1 cellular context compared by ENCODE assay signal in the genomic region with DNA sequence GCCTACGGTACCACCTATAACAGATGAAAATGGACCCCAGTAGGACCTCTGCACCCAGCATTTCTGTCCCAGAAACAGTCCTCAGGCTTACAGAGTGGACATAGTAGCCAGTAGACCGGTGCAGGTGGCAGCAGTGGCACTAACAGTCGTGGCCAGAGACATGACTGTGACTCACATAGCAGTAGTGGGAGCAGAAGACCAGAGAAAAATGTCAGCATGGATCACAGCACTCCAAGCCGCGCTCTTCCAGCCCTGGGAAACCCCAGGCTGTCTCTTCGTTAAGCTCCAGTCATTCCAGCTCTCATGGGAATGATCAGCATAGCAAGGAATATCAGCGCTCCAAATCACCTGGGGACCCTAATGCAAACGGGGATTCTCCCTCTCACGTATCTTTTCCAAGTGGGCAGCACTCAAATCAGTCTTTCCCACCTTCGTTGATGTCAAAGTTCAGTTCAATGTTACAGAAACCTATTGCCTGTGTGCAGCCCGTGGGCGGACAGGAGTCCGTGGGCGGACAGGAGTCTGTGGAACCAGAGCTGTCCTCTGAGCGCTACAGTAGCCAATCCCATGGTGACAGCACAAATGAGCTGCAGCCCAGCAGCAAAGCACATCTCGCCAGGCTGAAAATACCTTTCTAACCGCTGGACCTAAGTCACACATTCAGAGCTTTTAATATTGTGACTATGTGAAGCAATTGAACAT.
TF ChIP-seq lines count a peak whose summit lies in the region.

No MANE protein-coding gene starts in this region.

TF ChIP-seq in GM23338, 12 proteins besides CTCF, POLR2A, EP300 and RAD21 (continued from another document):
- TF ChIP-seq, protein P1, sequence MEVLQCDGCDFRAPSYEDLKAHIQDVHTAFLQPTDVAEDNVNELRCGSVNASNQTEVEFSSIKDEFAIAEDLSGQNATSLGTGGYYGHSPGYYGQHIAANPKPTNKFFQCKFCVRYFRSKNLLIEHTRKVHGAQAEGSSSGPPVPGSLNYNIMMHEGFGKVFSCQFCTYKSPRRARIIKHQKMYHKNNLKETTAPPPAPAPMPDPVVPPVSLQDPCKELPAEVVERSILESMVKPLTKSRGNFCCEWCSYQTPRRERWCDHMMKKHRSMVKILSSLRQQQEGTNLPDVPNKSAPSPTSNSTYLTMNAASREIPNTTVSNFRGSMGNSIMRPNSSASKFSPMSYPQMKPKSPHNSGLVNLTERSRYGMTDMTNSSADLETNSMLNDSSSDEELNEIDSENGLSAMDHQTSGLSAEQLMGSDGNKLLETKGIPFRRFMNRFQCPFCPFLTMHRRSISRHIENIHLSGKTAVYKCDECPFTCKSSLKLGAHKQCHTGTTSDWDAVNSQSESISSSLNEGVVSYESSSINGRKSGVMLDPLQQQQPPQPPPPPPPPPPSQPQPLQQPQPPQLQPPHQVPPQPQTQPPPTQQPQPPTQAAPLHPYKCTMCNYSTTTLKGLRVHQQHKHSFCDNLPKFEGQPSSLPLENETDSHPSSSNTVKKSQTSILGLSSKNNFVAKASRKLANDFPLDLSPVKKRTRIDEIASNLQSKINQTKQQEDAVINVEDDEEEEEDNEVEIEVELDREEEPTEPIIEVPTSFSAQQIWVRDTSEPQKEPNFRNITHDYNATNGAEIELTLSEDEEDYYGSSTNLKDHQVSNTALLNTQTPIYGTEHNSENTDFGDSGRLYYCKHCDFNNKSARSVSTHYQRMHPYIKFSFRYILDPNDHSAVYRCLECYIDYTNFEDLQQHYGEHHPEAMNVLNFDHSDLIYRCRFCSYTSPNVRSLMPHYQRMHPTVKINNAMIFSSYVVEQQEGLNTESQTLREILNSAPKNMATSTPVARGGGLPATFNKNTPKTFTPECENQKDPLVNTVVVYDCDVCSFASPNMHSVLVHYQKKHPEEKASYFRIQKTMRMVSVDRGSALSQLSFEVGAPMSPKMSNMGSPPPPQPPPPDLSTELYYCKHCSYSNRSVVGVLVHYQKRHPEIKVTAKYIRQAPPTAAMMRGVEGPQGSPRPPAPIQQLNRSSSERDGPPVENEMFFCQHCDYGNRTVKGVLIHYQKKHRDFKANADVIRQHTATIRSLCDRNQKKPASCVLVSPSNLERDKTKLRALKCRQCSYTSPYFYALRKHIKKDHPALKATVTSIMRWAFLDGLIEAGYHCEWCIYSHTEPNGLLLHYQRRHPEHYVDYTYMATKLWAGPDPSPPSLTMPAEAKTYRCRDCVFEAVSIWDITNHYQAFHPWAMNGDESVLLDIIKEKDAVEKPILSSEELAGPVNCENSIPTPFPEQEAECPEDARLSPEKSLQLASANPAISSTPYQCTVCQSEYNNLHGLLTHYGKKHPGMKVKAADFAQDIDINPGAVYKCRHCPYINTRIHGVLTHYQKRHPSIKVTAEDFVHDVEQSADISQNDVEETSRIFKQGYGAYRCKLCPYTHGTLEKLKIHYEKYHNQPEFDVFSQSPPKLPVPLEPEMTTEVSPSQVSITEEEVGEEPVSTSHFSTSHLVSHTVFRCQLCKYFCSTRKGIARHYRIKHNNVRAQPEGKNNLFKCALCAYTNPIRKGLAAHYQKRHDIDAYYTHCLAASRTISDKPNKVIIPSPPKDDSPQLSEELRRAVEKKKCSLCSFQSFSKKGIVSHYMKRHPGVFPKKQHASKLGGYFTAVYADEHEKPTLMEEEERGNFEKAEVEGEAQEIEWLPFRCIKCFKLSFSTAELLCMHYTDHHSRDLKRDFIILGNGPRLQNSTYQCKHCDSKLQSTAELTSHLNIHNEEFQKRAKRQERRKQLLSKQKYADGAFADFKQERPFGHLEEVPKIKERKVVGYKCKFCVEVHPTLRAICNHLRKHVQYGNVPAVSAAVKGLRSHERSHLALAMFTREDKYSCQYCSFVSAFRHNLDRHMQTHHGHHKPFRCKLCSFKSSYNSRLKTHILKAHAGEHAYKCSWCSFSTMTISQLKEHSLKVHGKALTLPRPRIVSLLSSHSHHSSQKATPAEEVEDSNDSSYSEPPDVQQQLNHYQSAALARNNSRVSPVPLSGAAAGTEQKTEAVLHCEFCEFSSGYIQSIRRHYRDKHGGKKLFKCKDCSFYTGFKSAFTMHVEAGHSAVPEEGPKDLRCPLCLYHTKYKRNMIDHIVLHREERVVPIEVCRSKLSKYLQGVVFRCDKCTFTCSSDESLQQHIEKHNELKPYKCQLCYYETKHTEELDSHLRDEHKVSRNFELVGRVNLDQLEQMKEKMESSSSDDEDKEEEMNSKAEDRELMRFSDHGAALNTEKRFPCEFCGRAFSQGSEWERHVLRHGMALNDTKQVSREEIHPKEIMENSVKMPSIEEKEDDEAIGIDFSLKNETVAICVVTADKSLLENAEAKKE (CRISPR knock-in tag; IDR thresholded peaks at IDR 0.05), result no peak
- TF ChIP-seq, protein P2, sequence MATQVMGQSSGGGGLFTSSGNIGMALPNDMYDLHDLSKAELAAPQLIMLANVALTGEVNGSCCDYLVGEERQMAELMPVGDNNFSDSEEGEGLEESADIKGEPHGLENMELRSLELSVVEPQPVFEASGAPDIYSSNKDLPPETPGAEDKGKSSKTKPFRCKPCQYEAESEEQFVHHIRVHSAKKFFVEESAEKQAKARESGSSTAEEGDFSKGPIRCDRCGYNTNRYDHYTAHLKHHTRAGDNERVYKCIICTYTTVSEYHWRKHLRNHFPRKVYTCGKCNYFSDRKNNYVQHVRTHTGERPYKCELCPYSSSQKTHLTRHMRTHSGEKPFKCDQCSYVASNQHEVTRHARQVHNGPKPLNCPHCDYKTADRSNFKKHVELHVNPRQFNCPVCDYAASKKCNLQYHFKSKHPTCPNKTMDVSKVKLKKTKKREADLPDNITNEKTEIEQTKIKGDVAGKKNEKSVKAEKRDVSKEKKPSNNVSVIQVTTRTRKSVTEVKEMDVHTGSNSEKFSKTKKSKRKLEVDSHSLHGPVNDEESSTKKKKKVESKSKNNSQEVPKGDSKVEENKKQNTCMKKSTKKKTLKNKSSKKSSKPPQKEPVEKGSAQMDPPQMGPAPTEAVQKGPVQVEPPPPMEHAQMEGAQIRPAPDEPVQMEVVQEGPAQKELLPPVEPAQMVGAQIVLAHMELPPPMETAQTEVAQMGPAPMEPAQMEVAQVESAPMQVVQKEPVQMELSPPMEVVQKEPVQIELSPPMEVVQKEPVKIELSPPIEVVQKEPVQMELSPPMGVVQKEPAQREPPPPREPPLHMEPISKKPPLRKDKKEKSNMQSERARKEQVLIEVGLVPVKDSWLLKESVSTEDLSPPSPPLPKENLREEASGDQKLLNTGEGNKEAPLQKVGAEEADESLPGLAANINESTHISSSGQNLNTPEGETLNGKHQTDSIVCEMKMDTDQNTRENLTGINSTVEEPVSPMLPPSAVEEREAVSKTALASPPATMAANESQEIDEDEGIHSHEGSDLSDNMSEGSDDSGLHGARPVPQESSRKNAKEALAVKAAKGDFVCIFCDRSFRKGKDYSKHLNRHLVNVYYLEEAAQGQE (IDR thresholded peaks at IDR 0.05; ENCODE audit: unreplicated experiment), result no peak
- TF ChIP-seq ZNF331 (CRISPR knock-in tag; IDR thresholded peaks at IDR 0.05; ENCODE audit: low read depth), result no peak
- TF ChIP-seq JUNB (IDR thresholded peaks at IDR 0.05; ENCODE audit: unreplicated experiment), result no peak
- TF ChIP-seq, protein P3, sequence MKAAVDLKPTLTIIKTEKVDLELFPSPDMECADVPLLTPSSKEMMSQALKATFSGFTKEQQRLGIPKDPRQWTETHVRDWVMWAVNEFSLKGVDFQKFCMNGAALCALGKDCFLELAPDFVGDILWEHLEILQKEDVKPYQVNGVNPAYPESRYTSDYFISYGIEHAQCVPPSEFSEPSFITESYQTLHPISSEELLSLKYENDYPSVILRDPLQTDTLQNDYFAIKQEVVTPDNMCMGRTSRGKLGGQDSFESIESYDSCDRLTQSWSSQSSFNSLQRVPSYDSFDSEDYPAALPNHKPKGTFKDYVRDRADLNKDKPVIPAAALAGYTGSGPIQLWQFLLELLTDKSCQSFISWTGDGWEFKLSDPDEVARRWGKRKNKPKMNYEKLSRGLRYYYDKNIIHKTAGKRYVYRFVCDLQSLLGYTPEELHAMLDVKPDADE (IDR thresholded peaks at IDR 0.05), result no peak
- TF ChIP-seq EZH2 (IDR thresholded peaks at IDR 0.05; ENCODE audit: low read depth, unreplicated experiment), result no peak
- no peak for TF ChIP-seq EZH2phosphoT487 (IDR thresholded peaks at IDR 0.05; ENCODE audit: unreplicated experiment)
- TF ChIP-seq ZNF114 (CRISPR knock-in tag; IDR thresholded peaks at IDR 0.05), result no peak
